In genomic region chr20:2086177-2086979, GRCh38 we compare ENCODE assay signal across 18 cellular contexts. TPM values are rescaled to one million over a fixed set of nuclear protein-coding genes. Genes with fewer than 3 reads are reported as not detected.
DNase-seq lines count a peak whose midpoint lies in the region; ATAC-seq, FAIRE-seq and TF ChIP-seq lines count a peak whose summit lies in the region.
"Had no signal": no experiment of that assay in that cellular context is flagged by ENCODE, and none has a peak within 500 bp of the region (broad histone marks: within the 10 kb centered on the region; RNA-seq: fewer than 3 reads in every experiment).

No MANE protein-coding gene starts in this region.

- H3K9me3 Mint-ChIP-seq in HFFc6 = no peaks in the 10 kb centered on the region
- H3K9me3 Mint-ChIP-seq in chondrocyte (ENCODE audit: low read depth) = no peaks in the 10 kb centered on the region
- H3K9me3 Mint-ChIP-seq in activated CD8-positive, alpha-beta T cell treated with anti-CD3 and anti-CD28 coated beads, Interleukin-2, amount 10 ng/mL, durations not matched to agents 7 days and 5 days (ENCODE audit: insufficient read depth) = no peaks in the 10 kb centered on the region
- H3K9me3 Mint-ChIP-seq: activated naive CD4-positive, alpha-beta T cell treated with anti-CD3 and anti-CD28 coated beads, Interleukin-2, amount 50 U/mL, for 24 hours; brain; effector memory CD8-positive, alpha-beta T cell had no signal

- no peak for FAIRE-seq in GM12892 (lab: Jason Lieb, UNC)

- DNase-seq in AG08395 (ENCODE audit: low spot score) (peak; percentile 37), HFFc6 (no peak), chondrocyte (ENCODE audit: low spot score) (no peak), left cardiac atrium (no peak), T-helper 2 cell (no peak), GM12892 (ENCODE audit: insufficient read length) (no peak)
- no peak for DNase-seq in activated CD8-positive, alpha-beta T cell treated with anti-CD3 and anti-CD28 coated beads, Interleukin-2, amount 10 ng/mL, durations not matched to agents 7 days and 5 days
- DNase-seq: activated CD4-positive, alpha-beta T cell treated with anti-CD3 and anti-CD28 coated beads, Interleukin-2, amount 50 U/mL, for 1 hour; activated T-cell treated with anti-CD3 and anti-CD28 coated beads, Interleukin-2, amount 50 U/mL, for 1 hour; effector memory CD8-positive, alpha-beta T cell; immature natural killer cell; NCI-H2029; NCI-H69; right cardiac atrium; stimulated activated CD4-positive, alpha-beta T cell treated with anti-CD3 and anti-CD28 coated beads, Interleukin-2, amount 100 ng/mL, for 24 hours had no signal

- POLR2A ChIA-PET in activated CD8-positive, alpha-beta T cell treated with anti-CD3 and anti-CD28 coated beads, Interleukin-2, amount 10 ng/mL, durations not matched to agents 7 days and 5 days (lab: Charles Lee) = no interaction called here

- TF ChIP-seq POLR2A in GM12892 (IDR thresholded peaks at IDR 0.05; ENCODE audit: low read depth, low read length) = no peak

- CTCF ChIA-PET in activated CD8-positive, alpha-beta T cell treated with anti-CD3 and anti-CD28 coated beads, Interleukin-2, amount 10 ng/mL, durations not matched to agents 7 days and 5 days (lab: Charles Lee) = no interaction called here

- intact Hi-C loops in left cardiac atrium (cut with DNase I) = loop anchor here (2.0 to 10.0 kb wide), 3 partner anchors 86 to 112 kb away; no protein-coding TSS in a partner anchor

- H3K27me3 Mint-ChIP-seq in HFFc6 (ENCODE audit: insufficient read depth) (peaks cover 40% of the 10 kb centered on the region), chondrocyte (ENCODE audit: low read depth) (peaks cover 29% of the 10 kb centered on the region)
- H3K27me3 Mint-ChIP-seq in activated CD8-positive, alpha-beta T cell treated with anti-CD3 and anti-CD28 coated beads, Interleukin-2, amount 10 ng/mL, durations not matched to agents 7 days and 5 days (ENCODE audit: low read depth) = peaks cover 35% of the 10 kb centered on the region

- H3K4me1 Mint-ChIP-seq in HFFc6 (ENCODE audit: low read depth) = no peaks in the 10 kb centered on the region
- no peaks in the 10 kb centered on the region for H3K4me1 Mint-ChIP-seq in chondrocyte (ENCODE audit: low read depth)
- no peaks in the 10 kb centered on the region for H3K4me1 Mint-ChIP-seq in activated CD8-positive, alpha-beta T cell treated with anti-CD3 and anti-CD28 coated beads, Interleukin-2, amount 10 ng/mL, durations not matched to agents 7 days and 5 days (ENCODE audit: low read depth)
- H3K4me1 Mint-ChIP-seq: activated naive CD4-positive, alpha-beta T cell treated with anti-CD3 and anti-CD28 coated beads, Interleukin-2, amount 50 U/mL, for 24 hours; immature natural killer cell had no signal

- ATAC-seq in left cardiac atrium (peak; percentile 49 to 53), HG02884 (IDR thresholded peaks at IDR 0.05; ENCODE audit: unreplicated experiment) (no peak)
- ATAC-seq in activated CD8-positive, alpha-beta T cell treated with anti-CD3 and anti-CD28 coated beads, Interleukin-2, amount 10 ng/mL, durations not matched to agents 7 days and 5 days = no peak
- ATAC-seq: effector memory CD8-positive, alpha-beta T cell had no signal

- no peak overlapping the region for H3K27ac Mint-ChIP-seq in HFFc6
- H3K27ac Mint-ChIP-seq in chondrocyte (ENCODE audit: unreplicated experiment) = no peak overlapping the region
- no peak overlapping the region for H3K27ac Mint-ChIP-seq in activated CD8-positive, alpha-beta T cell treated with anti-CD3 and anti-CD28 coated beads, Interleukin-2, amount 10 ng/mL, durations not matched to agents 7 days and 5 days
- H3K27ac Mint-ChIP-seq: effector memory CD8-positive, alpha-beta T cell; immature natural killer cell had no signal

- TF ChIP-seq CTCF in HFFc6 (IDR thresholded peaks at IDR 0.05) = peak; percentile 48
- peak; percentile 36 for TF ChIP-seq CTCF in chondrocyte (IDR thresholded peaks at IDR 0.05)

- no peak overlapping the region for H3K4me3 Mint-ChIP-seq in HFFc6
- no peak overlapping the region for H3K4me3 Mint-ChIP-seq in chondrocyte (ENCODE audit: unreplicated experiment)
- H3K4me3 Mint-ChIP-seq in activated CD8-positive, alpha-beta T cell treated with anti-CD3 and anti-CD28 coated beads, Interleukin-2, amount 10 ng/mL, durations not matched to agents 7 days and 5 days = no peak overlapping the region
- H3K4me3 Mint-ChIP-seq: activated naive CD4-positive, alpha-beta T cell treated with anti-CD3 and anti-CD28 coated beads, Interleukin-2, amount 50 U/mL, for 24 hours; brain; effector memory CD8-positive, alpha-beta T cell; immature natural killer cell had no signal

- no peaks in the 10 kb centered on the region for H3K36me3 Mint-ChIP-seq in HFFc6 (ENCODE audit: low read depth)
- no peaks in the 10 kb centered on the region for H3K36me3 Mint-ChIP-seq in chondrocyte (ENCODE audit: low read depth)
- H3K36me3 Mint-ChIP-seq in activated CD8-positive, alpha-beta T cell treated with anti-CD3 and anti-CD28 coated beads, Interleukin-2, amount 10 ng/mL, durations not matched to agents 7 days and 5 days (ENCODE audit: low read depth) = no peaks in the 10 kb centered on the region
- H3K36me3 Mint-ChIP-seq: activated naive CD4-positive, alpha-beta T cell treated with anti-CD3 and anti-CD28 coated beads, Interleukin-2, amount 50 U/mL, for 24 hours; brain; immature natural killer cell had no signal

RNA-seq across cellular contexts. Expression of gene STK35, which starts 15.2 kb away (rescaled TPM):
- total RNA-seq in HFFc6 (2021; fragmentation: NEBNext Ultra II Directional; extraction: Animal tissue kit (Norgen Biotek cat#: 25700)) = 10 to 100 TPM; 14.0 to 16.7 (median 15.1) TPM
- total RNA-seq in chondrocyte = 13.7 to 16.0 TPM (median 14.5 TPM) in 3 replicates
- total RNA-seq in left cardiac atrium = 10 to 100 TPM; 13.2 to 19.3 TPM
- 10 to 100 TPM; 14.9 to 16.2 TPM for total RNA-seq in activated CD8-positive, alpha-beta T cell treated with anti-CD3 and anti-CD28 coated beads, Interleukin-2, amount 10 ng/mL, durations not matched to agents 7 days and 5 days
- 5.9 TPM for polyA plus RNA-seq in GM12892 (2012; ENCODE audit: missing spikeins)

Comparison
In these comparisons a context has a peak if more than half of its experiments do, and no peak if none do; other contexts are left out.
1. ATAC-seq: peak in left cardiac atrium (2 of 2); none in activated CD8-positive, alpha-beta T cell treated with anti-CD3 and anti-CD28 coated beads, Interleukin-2, amount 10 ng/mL, durations not matched to agents 7 days and 5 days (single experiment) and HG02884 (single experiment).